ENCODE assay signal across 14 cellular contexts in genomic region chrX:103716967-103717366, GRCh38. TPM values are rescaled to one million over a fixed set of nuclear protein-coding genes. Genes with fewer than 3 reads are reported as not detected.
DNase-seq lines count a peak whose midpoint lies in the region; ATAC-seq, FAIRE-seq and TF ChIP-seq lines count a peak whose summit lies in the region.
"Had no signal": no experiment of that assay in that cellular context is flagged by ENCODE, and none has a peak within 500 bp of the region (broad histone marks: within the 10 kb centered on the region; RNA-seq: fewer than 3 reads in every experiment).

No MANE protein-coding gene starts in this region.

- H3K9me3 ChIP-seq in small intestine (ENCODE audit: control insufficient read depth, low read depth) (no peaks in the 10 kb centered on the region), vagina (no peaks in the 10 kb centered on the region)
- H3K9me3 ChIP-seq: suprapubic skin had no signal

- H3K27ac ChIP-seq in foreskin keratinocyte (no peak overlapping the region), small intestine (ENCODE audit: low read depth in 1 of 2, low read length in 1 of 2) (peak overlapping the region; percentile 77 to 80), vagina (no peak overlapping the region)
- H3K27ac ChIP-seq: suprapubic skin had no signal

- peak; percentile 48 for ATAC-seq in foreskin keratinocyte
- no peak for ATAC-seq in GM19324 (IDR thresholded peaks at IDR 0.05; ENCODE audit: low FRiP score, unreplicated experiment)
- ATAC-seq: GM23338 had no signal

- no peak for TF ChIP-seq CTCF in foreskin keratinocyte (conservative IDR thresholded peaks at IDR 0.05)
- no peak for TF ChIP-seq CTCF in vagina (IDR thresholded peaks at IDR 0.05)

- WGBS in small intestine, 3 donors: 7 to 31% (median 23%) methylated on average over 2 of the region's 2 CpGs

- H3K36me3 ChIP-seq in small intestine (ENCODE audit: control insufficient read depth in 2 of 2, insufficient read depth in 2 of 2, low read length in 2 of 2): no peaks in the 10 kb centered on the region
- no peaks in the 10 kb centered on the region for H3K36me3 ChIP-seq in vagina
- H3K36me3 ChIP-seq: suprapubic skin had no signal

- TF ChIP-seq POLR2A in H54 (IDR thresholded peaks at IDR 0.05; ENCODE audit: low read depth, low read length) (no peak), vagina (IDR thresholded peaks at IDR 0.05) (no peak)

- DNase-seq in H54 (ENCODE audit: insufficient read length, low spot score) (peak; percentile 33), amniotic epithelial cell (ENCODE audit: low read depth) (peak; percentile 87), foreskin keratinocyte (peak in 1 of 2 donors; percentile 63), small intestine (peak; percentile 78), vagina (ENCODE audit: extremely low spot score in 2 of 2) (no peak), RPMI8226 (no peak)
- DNase-seq: activated CD4-positive, alpha-beta T cell treated with anti-CD3 and anti-CD28 coated beads, Interleukin-2, amount 10 ng/mL, durations not matched to agents 7 days and 5 days; activated naive CD4-positive, alpha-beta T cell treated with Interleukin-2 at 50 U/mL for 16 hours; DMS79 treated with DMSO at 0.1 percent for 48 hours; effector memory CD4-positive, alpha-beta T cell; NCI-H524 had no signal

- H3K4me3 ChIP-seq in small intestine (ENCODE audit: low read depth in 1 of 2, low read length in 2 of 2): no peak overlapping the region
- H3K4me3 ChIP-seq in vagina: no peak overlapping the region
- H3K4me3 ChIP-seq: GM23338, suprapubic skin had no signal

- H3K4me1 ChIP-seq in foreskin keratinocyte (peaks cover 4% of the 10 kb centered on the region), small intestine (ENCODE audit: control insufficient read depth in 2 of 2, insufficient read depth in 1 of 2, low read depth in 1 of 2, low read length in 1 of 2) (peaks cover 1 to 2% of the 10 kb centered on the region in 2 donors), vagina (no peaks in the 10 kb centered on the region)
- H3K4me1 ChIP-seq: suprapubic skin had no signal

- FAIRE-seq in H54 (lab: Jason Lieb, UNC) (peak; percentile 92), small intestine (lab: Jason Lieb, UNC) (no peak)

- H3K27me3 ChIP-seq in foreskin keratinocyte: no peaks in the 10 kb centered on the region
- H3K27me3 ChIP-seq in small intestine (ENCODE audit: control insufficient read depth in 2 of 2, insufficient read depth in 2 of 2, low read length in 2 of 2): no peaks in the 10 kb centered on the region
- no peaks in the 10 kb centered on the region for H3K27me3 ChIP-seq in vagina
- H3K27me3 ChIP-seq: suprapubic skin had no signal

- intact Hi-C loops in vagina (cut with DNase I): no loop called here

RNA-seq across cellular contexts. Expression of gene TMEM31, which starts 6.3 kb away (rescaled TPM):
- total RNA-seq in foreskin keratinocyte (not detected in 2 replicates), vagina (not detected)
- polyA plus RNA-seq in foreskin keratinocyte (not detected in 2 replicates), small intestine (not detected)
- total RNA-seq: activated CD4-positive, alpha-beta T cell treated with anti-CD3 and anti-CD28 coated beads, Interleukin-2, amount 10 ng/mL, durations not matched to agents 7 days and 5 days; GM23338; suprapubic skin had no signal

RNA-seq across cellular contexts. Expression of gene MORF4L2, which starts 30.5 kb away (rescaled TPM):
- total RNA-seq in foreskin keratinocyte (375 and 426 TPM in 2 replicates), vagina (170 TPM)
- polyA plus RNA-seq in foreskin keratinocyte (213 and 226 TPM in 2 replicates), small intestine (100 to 1,000 TPM; 195 to 313 (median 203) TPM)

RNA-seq across cellular contexts. Expression of gene PLP1, which starts 59.7 kb away (rescaled TPM):
- total RNA-seq in foreskin keratinocyte (not detected in 2 replicates), vagina (8.8 TPM)
- polyA plus RNA-seq in foreskin keratinocyte (0.01 TPM in 1 of 2 replicates, not detected in the other), small intestine (1 to 10 TPM in 2 of 3 donors, not detected in 1; 1.9 to 7.6 TPM)
- total RNA-seq: activated CD4-positive, alpha-beta T cell treated with anti-CD3 and anti-CD28 coated beads, Interleukin-2, amount 10 ng/mL, durations not matched to agents 7 days and 5 days had no signal

Comparison
In these comparisons a context has a peak if more than half of its experiments do, and no peak if none do; other contexts are left out.
1. DNase-seq: peak in H54 (single experiment), amniotic epithelial cell (single experiment) and small intestine (single experiment); none in vagina (0 of 2) and RPMI8226 (single experiment).
2. H3K27ac ChIP-seq: peak in small intestine (2 of 2); none in foreskin keratinocyte (single experiment) and vagina (single experiment).